16 cellular contexts compared by ENCODE assay signal in the genomic region with DNA sequence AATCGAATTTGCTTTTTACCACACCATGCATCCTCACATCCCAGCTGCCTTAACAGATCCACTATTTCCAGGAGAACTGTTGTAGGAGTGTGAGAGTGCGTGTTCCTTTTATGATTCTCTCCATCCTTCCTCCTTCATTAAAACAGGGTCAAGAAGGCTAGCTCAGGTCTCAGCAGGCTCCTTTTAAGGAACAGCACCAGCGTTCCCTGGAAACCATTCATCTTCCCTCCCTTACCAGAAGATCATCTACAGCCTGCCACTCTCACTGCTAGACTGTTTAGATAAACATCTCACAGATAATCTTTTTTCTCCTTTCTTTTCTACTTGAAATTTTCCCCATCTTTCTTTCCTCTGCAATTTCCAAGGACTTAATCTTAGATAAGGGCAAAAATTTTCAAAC.
A peak's percentile ranks its signal among the peaks of the same experiment; 100 is the strongest.
DNase-seq lines count a peak whose midpoint lies in the region; ATAC-seq and TF ChIP-seq lines count a peak whose summit lies in the region.
"Had no signal": no experiment of that assay in that cellular context is flagged by ENCODE, and none has a peak within 500 bp of the region (broad histone marks: within the 10 kb centered on the region; RNA-seq: fewer than 3 reads in every experiment).

No MANE protein-coding gene starts in this region.

- WGBS in ectodermal cell, 2 experiments = 32 to 33% methylated on average over 3 of the region's 3 CpGs

- peaks cover 5% of the 10 kb centered on the region for H3K4me1 Mint-ChIP-seq in nephron progenitor cell
- H3K4me1 Mint-ChIP-seq: CD14-positive monocyte had no signal

- ATAC-seq in GM21360 (IDR thresholded peaks at IDR 0.05; ENCODE audit: unreplicated experiment) = no peak
- ATAC-seq: A549; CD8-positive, alpha-beta T cell; HCT116 had no signal

- peak overlapping the region; percentile 57 for H3K27ac Mint-ChIP-seq in nephron progenitor cell
- H3K27ac Mint-ChIP-seq: CD14-positive monocyte; CD8-positive, alpha-beta T cell had no signal

- H3K4me3 Mint-ChIP-seq in nephron progenitor cell = no peak overlapping the region
- H3K4me3 Mint-ChIP-seq: CD14-positive monocyte; CD8-positive, alpha-beta T cell had no signal

- H3K9me3 Mint-ChIP-seq in nephron progenitor cell = no peaks in the 10 kb centered on the region

- no peak for TF ChIP-seq CTCF in nephron progenitor cell (IDR thresholded peaks at IDR 0.05)

- peak overlapping the region; percentile 36 for H3K27ac ChIP-seq in ectodermal cell (ENCODE audit: insufficient read depth, low read depth, low read length, poor library complexity, severe bottlenecking)
- H3K27ac ChIP-seq: A549 had no signal

- H3K9me3 ChIP-seq in ectodermal cell (ENCODE audit: control insufficient read depth, low read length) = no peaks in the 10 kb centered on the region
- H3K9me3 ChIP-seq: A549 had no signal

- H3K4me1 ChIP-seq in ectodermal cell (ENCODE audit: control insufficient read depth, insufficient read depth, low read length) = peaks cover 17% of the 10 kb centered on the region
- H3K4me1 ChIP-seq: A549 had no signal

- H3K36me3 ChIP-seq in ectodermal cell (ENCODE audit: control insufficient read depth, insufficient read depth, low read length) = no peaks in the 10 kb centered on the region

- no peaks in the 10 kb centered on the region for H3K36me3 Mint-ChIP-seq in nephron progenitor cell (ENCODE audit: low read depth)
- H3K36me3 Mint-ChIP-seq: CD14-positive monocyte; CD8-positive, alpha-beta T cell had no signal

- no peak overlapping the region for H3K4me3 ChIP-seq in ectodermal cell (ENCODE audit: insufficient read depth, low read depth, low read length)
- H3K4me3 ChIP-seq: A549 had no signal

- in situ Hi-C loops in ACHN (cut with HindIII; ENCODE audit: low pct_ligation_motif_present, low pct_unique_long_range_greater_than_20kb, low sequenced_read_pairs) = no loop called here

- H3K27me3 Mint-ChIP-seq in nephron progenitor cell (ENCODE audit: low read depth, poor library complexity) = no peaks in the 10 kb centered on the region

- DNase-seq in NCI-H69 (lab: John Stamatoyannopoulos, UW) (peak; percentile 15), nephron progenitor cell (no peak), retina (peak; percentile 21), kidney tubule cell (ENCODE audit: low spot score) (no peak), ACHN (no peak)
- DNase-seq: CD8-positive, alpha-beta T cell; COR-L47; DMS153; DMS79 treated with DMSO at 0.1 percent for 48 hours; EL; GDM1 had no signal

- no peaks in the 10 kb centered on the region for H3K27me3 ChIP-seq in ectodermal cell (ENCODE audit: control insufficient read depth, insufficient read depth, low read length, poor library complexity, severe bottlenecking)

Comparison
In these comparisons a context has a peak if more than half of its experiments do, and no peak if none do; other contexts are left out.
1. DNase-seq: peak in NCI-H69 (single experiment) and retina (single experiment); none in nephron progenitor cell (single experiment), kidney tubule cell (single experiment) and ACHN (single experiment).